9 cellular contexts compared by ENCODE assay signal in the genomic region with DNA sequence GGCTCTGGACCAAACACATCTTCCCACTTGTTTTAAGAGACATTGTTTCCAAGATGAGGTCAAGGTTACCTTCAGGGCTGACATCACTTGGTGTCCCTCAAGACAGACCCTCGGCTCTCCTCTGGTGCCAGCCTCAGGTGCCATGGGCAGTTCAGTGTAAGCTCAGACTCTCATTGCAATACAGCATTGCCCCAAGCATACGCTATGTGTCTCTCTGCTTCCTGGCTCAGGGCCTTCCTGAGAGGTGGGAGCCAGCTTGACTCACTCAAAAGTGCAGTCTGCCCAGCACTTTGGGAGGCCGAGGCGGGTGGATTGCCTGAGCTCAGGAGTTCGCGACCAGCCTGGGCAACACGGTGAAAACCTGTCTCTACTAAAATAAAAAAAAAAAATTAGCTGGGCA. TPM values are rescaled to one million over a fixed set of nuclear protein-coding genes. Genes with fewer than 3 reads are reported as not detected.
"Had no signal": no experiment of that assay in that cellular context is flagged by ENCODE, and none has a peak within 500 bp of the region (broad histone marks: within the 10 kb centered on the region; RNA-seq: fewer than 3 reads in every experiment).

No MANE protein-coding gene starts in this region.

- H3K36me3 ChIP-seq: HAP-1 had no signal

- H3K4me3 ChIP-seq: GM23248, HAP-1 had no signal

- H3K27ac Mint-ChIP-seq: HFFc6, IgD-negative memory B cell had no signal

- H3K9me3 ChIP-seq: HAP-1 had no signal

- H3K27ac ChIP-seq: GM23248, HL-60 had no signal

- H3K9me3 Mint-ChIP-seq: IgD-negative memory B cell had no signal

- H3K4me3 Mint-ChIP-seq: HFFc6 had no signal

- H2AFZ ChIP-seq: GM23248 had no signal

- H3K9ac ChIP-seq: GM23248 had no signal

- H3K4me1 ChIP-seq: HAP-1 had no signal

- DNase-seq: GM23248, GOT3, H7, HFFc6 had no signal

RNA-seq across cellular contexts. Expression of a gene that starts 51.7 kb away (rescaled TPM):
- total RNA-seq: GM23248, HepG2, HFFc6, HT1080 had no signal
- polyA plus RNA-seq: GM23248, HepG2, IgD-negative memory B cell had no signal
